In genomic region chr11:61482513-61482912, GRCh38 we compare ENCODE assay signal across 8 cellular contexts. TPM values are rescaled to one million over a fixed set of nuclear protein-coding genes. Genes with fewer than 3 reads are reported as not detected.
DNase-seq lines count a peak whose midpoint lies in the region; ATAC-seq, FAIRE-seq and TF ChIP-seq lines count a peak whose summit lies in the region.

No MANE protein-coding gene starts in this region.

- intact Hi-C loops in kidney (cut with DNase I): no loop called here

- H3K4me1 Mint-ChIP-seq in GM23338 (peaks cover 34% of the 10 kb centered on the region), immature natural killer cell (peaks cover 6% of the 10 kb centered on the region in 2 donors)

- H3K79me2 ChIP-seq in GM23338 (replicated peaks; ENCODE audit: insufficient read depth): no peaks in the 10 kb centered on the region

- H3F3A ChIP-seq in GM23338 (replicated peaks; ENCODE audit: low read depth): 0 out of 2 replicates have a peak, but pooled peaks cover 3% of the 10 kb centered on the region

- no peak overlapping the region for H3K4me3 ChIP-seq in GM23338
- H3K4me3 ChIP-seq in kidney (ENCODE audit: low read length in 2 of 2): no peak overlapping the region

- peaks cover 14% of the 10 kb centered on the region for H3K27me3 Mint-ChIP-seq in GM23338 (ENCODE audit: insufficient read depth, low read depth, poor library complexity)
- peaks cover 0 to 3% (median 2%) of the 10 kb centered on the region in 3 donors for H3K27me3 Mint-ChIP-seq in immature natural killer cell (ENCODE audit: low read depth in 3 of 3)

- H3K9ac ChIP-seq in kidney (ENCODE audit: low read length in 2 of 2): no peak overlapping the region

- FAIRE-seq in kidney (lab: Jason Lieb, UNC): no peak

- no peaks in the 10 kb centered on the region for H3K9me3 ChIP-seq in kidney (ENCODE audit: control insufficient read depth in 1 of 2, low read length in 2 of 2)

- H3K4me3 Mint-ChIP-seq in GM23338: no peak overlapping the region
- H3K4me3 Mint-ChIP-seq in immature natural killer cell: no peak overlapping the region

- H3K36me3 Mint-ChIP-seq in GM23338 (ENCODE audit: low read depth) (no peaks in the 10 kb centered on the region), immature natural killer cell (peaks cover 0 to 4% (median 3%) of the 10 kb centered on the region in 3 donors)

- H3K27me3 ChIP-seq in GM23338 (ENCODE audit: insufficient read depth): no peaks in the 10 kb centered on the region

- peak; percentile 87 for TF ChIP-seq CTCF in 22Rv1 (IDR thresholded peaks at IDR 0.05)
- TF ChIP-seq CTCF in GM23338 (conservative IDR thresholded peaks at IDR 0.05; ENCODE audit: low read depth in 2 of 2): peak; percentile 81 to 88
- peak; percentile 10 for TF ChIP-seq CTCF in kidney (IDR thresholded peaks at IDR 0.05; ENCODE audit: borderline replicate concordance, extremely low read depth, insufficient read depth)

- DNase-seq in GM23338 (ENCODE audit: low spot score) (peak; percentile 87), kidney (no peak), NK-92 (lab: John Stamatoyannopoulos, UW; ENCODE audit: unreplicated experiment) (no peak), immature natural killer cell (no peak)
- peak; percentile 23 for DNase-seq in activated CD8-positive, alpha-beta memory T cell treated with anti-CD3 and anti-CD28 coated beads, Interleukin-2, amount 50 U/mL, for 4 hours
- DNase-seq in NK-92 treated with Interleukin-12 subunit alpha and Interleukin-12 subunit beta, amount 100 ng/mL, for 24 hours (lab: John Stamatoyannopoulos, UW): no peak

- H3K36me3 ChIP-seq in GM23338 (ENCODE audit: insufficient read depth) (no peaks in the 10 kb centered on the region), kidney (ENCODE audit: control insufficient read depth in 1 of 2, insufficient read depth in 2 of 2, low read length in 2 of 2) (no peaks in the 10 kb centered on the region)

- H3K9me3 Mint-ChIP-seq in GM23338: no peaks in the 10 kb centered on the region; the same call in 2 of the 3 replicates
- H3K9me3 Mint-ChIP-seq in immature natural killer cell: no peaks in the 10 kb centered on the region

- 0 out of 2 replicates have a peak, but pooled peaks cover 2% of the 10 kb centered on the region for H4K20me1 ChIP-seq in GM23338 (replicated peaks; ENCODE audit: insufficient read depth)

- H3K4me2 ChIP-seq in GM23338: no peak overlapping the region

- no peak overlapping the region for H3K27ac ChIP-seq in 22Rv1
- no peak overlapping the region for H3K27ac ChIP-seq in GM23338 (ENCODE audit: low read depth)
- no peak overlapping the region for H3K27ac ChIP-seq in kidney (ENCODE audit: low read depth in 2 of 2, low read length in 2 of 2)

- H3K9me2 ChIP-seq in GM23338 (ENCODE audit: insufficient read depth): no peaks in the 10 kb centered on the region

- ATAC-seq in GM23338: peak; percentile 84
- ATAC-seq in HG03045 (IDR thresholded peaks at IDR 0.05; ENCODE audit: unreplicated experiment): no peak

- no peak overlapping the region for H2AFZ ChIP-seq in GM23338

- peaks cover 14% of the 10 kb centered on the region for H3K4me1 ChIP-seq in GM23338 (ENCODE audit: insufficient read depth)
- H3K4me1 ChIP-seq in kidney (ENCODE audit: control insufficient read depth in 1 of 2, insufficient read depth in 1 of 2, low read depth in 1 of 2, low read length in 2 of 2): peaks cover 4 to 6% of the 10 kb centered on the region in 2 donors

- no peak overlapping the region for H3K27ac Mint-ChIP-seq in GM23338
- H3K27ac Mint-ChIP-seq in immature natural killer cell: no peak overlapping the region

TF ChIP-seq in GM23338, 12 proteins besides CTCF, POLR2A, EP300 and RAD21:
- TF ChIP-seq CREB1 (CRISPR knock-in tag; IDR thresholded peaks at IDR 0.05; ENCODE audit: low read depth): no peak
- TF ChIP-seq ZNF331 (CRISPR knock-in tag; IDR thresholded peaks at IDR 0.05; ENCODE audit: low read depth): no peak
- TF ChIP-seq REST (IDR thresholded peaks at IDR 0.05; ENCODE audit: unreplicated experiment): no peak
- no peak for TF ChIP-seq EZH2 (IDR thresholded peaks at IDR 0.05; ENCODE audit: low read depth, unreplicated experiment)
- no peak for TF ChIP-seq ETS1 (IDR thresholded peaks at IDR 0.05)
- no peak for TF ChIP-seq EZH2phosphoT487 (IDR thresholded peaks at IDR 0.05; ENCODE audit: unreplicated experiment)

RNA-seq across cellular contexts. Expression of gene LRRC10B, which starts 26.0 kb away (rescaled TPM):
- 0.08 and 1.6 TPM in 2 replicates for total RNA-seq in GM23338 (2014; rRNA removed; shearing (Covaris generic))
- polyA plus RNA-seq in GM23338 (2016; fragmentation: Nextera tagmentation; extraction: Ambion mirVana): 0.35 and 0.47 TPM in 2 replicates
- total RNA-seq in kidney: 2.9 TPM
- polyA plus RNA-seq in kidney (ENCODE audit: insufficient read depth, low read depth, low replicate concordance): 1.0 TPM
- polyA plus RNA-seq in immature natural killer cell: not detected

RNA-seq across cellular contexts. Expression of gene SDHAF2, which starts 52.6 kb away (rescaled TPM):
- total RNA-seq in GM23338 (2014; rRNA removed; shearing (Covaris generic)): 37.6 and 57.0 TPM in 2 replicates
- polyA plus RNA-seq in GM23338 (2016; fragmentation: Nextera tagmentation; extraction: Ambion mirVana) (53.8 and 55.0 TPM in 2 replicates), kidney (ENCODE audit: insufficient read depth, low read depth, low replicate concordance) (77.1 TPM), immature natural killer cell (100 to 1,000 TPM in 2 of 3 donors, 10 to 100 TPM in 1; 93.7 to 129 (median 118) TPM)
- 40.7 TPM for total RNA-seq in kidney

RNA-seq across cellular contexts. Expression of gene CPSF7, which starts 52.7 kb away (rescaled TPM):
- total RNA-seq in GM23338 (2014; rRNA removed; shearing (Covaris generic)): 60.6 and 72.0 TPM in 2 replicates
- polyA plus RNA-seq in GM23338 (2016; fragmentation: Nextera tagmentation; extraction: Ambion mirVana): 27.4 and 30.6 TPM in 2 replicates
- total RNA-seq in kidney: 94.5 TPM
- 28.4 TPM for polyA plus RNA-seq in kidney (ENCODE audit: insufficient read depth, low read depth, low replicate concordance)
- 10 to 100 TPM; 11.9 to 34.0 (median 14.8) TPM for polyA plus RNA-seq in immature natural killer cell

Comparison
In these comparisons a context has a peak if more than half of its experiments do, and no peak if none do; other contexts are left out.
1. CTCF ChIP-seq: peak in every context shown above with its lines; median percentile 87 in 22Rv1; 84 in GM23338; 10 in kidney.
2. DNase-seq: peak in GM23338 (single experiment) and activated CD8-positive, alpha-beta memory T cell treated with anti-CD3 and anti-CD28 coated beads, Interleukin-2, amount 50 U/mL, for 4 hours (single experiment); none in kidney (single experiment), NK-92 (single experiment), NK-92 treated with Interleukin-12 subunit alpha and Interleukin-12 subunit beta, amount 100 ng/mL, for 24 hours (single experiment) and immature natural killer cell (0 of 3).